17 cellular contexts compared by ENCODE assay signal in genomic region chr5:54991446-54991845, GRCh38. TPM values are rescaled to one million over a fixed set of nuclear protein-coding genes. Genes with fewer than 3 reads are reported as not detected.
DNase-seq lines count a peak whose midpoint lies in the region; ATAC-seq and TF ChIP-seq lines count a peak whose summit lies in the region.
"Had no signal": no experiment of that assay in that cellular context is flagged by ENCODE, and none has a peak within 500 bp of the region (broad histone marks: within the 10 kb centered on the region; RNA-seq: fewer than 3 reads in every experiment).

No MANE protein-coding gene starts in this region.

- H3K4me3 ChIP-seq in mesenchymal stem cell (ENCODE audit: insufficient read depth in 1 of 2, low read depth in 1 of 2, low read length in 2 of 2) = no peak overlapping the region

- no peak overlapping the region for H3K27ac ChIP-seq in mesenchymal stem cell (ENCODE audit: low read length, poor library complexity, severe bottlenecking)
- H3K27ac ChIP-seq: 22Rv1 had no signal

- H2AK5ac ChIP-seq in mesenchymal stem cell (ENCODE audit: low read length, severe bottlenecking) = no peak overlapping the region

- H2BK15ac ChIP-seq in mesenchymal stem cell (ENCODE audit: low read depth, poor library complexity, severe bottlenecking) = no peak overlapping the region

- no peak overlapping the region for H3K4me2 ChIP-seq in mesenchymal stem cell (ENCODE audit: low read length, poor library complexity, severe bottlenecking)

- H3K79me1 ChIP-seq in mesenchymal stem cell (replicated peaks; ENCODE audit: low read length, poor library complexity, severe bottlenecking) = no peaks in the 10 kb centered on the region

- H2AFZ ChIP-seq in mesenchymal stem cell (ENCODE audit: low read depth, low read length) = no peak overlapping the region

- no peak for DNase-seq in activated CD4-positive, alpha-beta T cell treated with anti-CD3 and anti-CD28 coated beads, Interleukin-2, amount 10 ng/mL, durations not matched to agents 24 days and 14 days
- DNase-seq in activated CD4-positive, alpha-beta T cell treated with anti-CD3 and anti-CD28 coated beads, Interleukin-2, amount 50 U/mL, for 1 hour = no peak
- no peak for DNase-seq in mesenchymal stem cell
- no peak for DNase-seq in HuH-7.5 (ENCODE audit: low spot score)
- no peak for DNase-seq in superior temporal gyrus (ENCODE audit: extremely low spot score)
- DNase-seq: CD8-positive, alpha-beta T cell; DMS79 treated with DMSO at 0.1 percent for 48 hours; GF-D8; Kasumi-1; NCI-H187; NCI-H524 treated with DMSO at 0.1 percent for 48 hours; SHP77 had no signal

- H3K23ac ChIP-seq in mesenchymal stem cell (ENCODE audit: low read length in 2 of 2) = no peak overlapping the region

- no peak overlapping the region for H3K4ac ChIP-seq in mesenchymal stem cell (ENCODE audit: low read depth in 1 of 2, low read length in 2 of 2)

- ATAC-seq in SK-N-SH treated with all-trans-retinoic acid at 6 μM for 48 hours (peak; percentile 19), HG02678 (IDR thresholded peaks at IDR 0.05; ENCODE audit: unreplicated experiment) (no peak), HG03139 (IDR thresholded peaks at IDR 0.05; ENCODE audit: unreplicated experiment) (no peak)
- ATAC-seq: CD8-positive, alpha-beta T cell had no signal

- peaks cover 7% of the 10 kb centered on the region for H3K27me3 Mint-ChIP-seq in activated CD4-positive, alpha-beta T cell treated with anti-CD3 and anti-CD28 coated beads, Interleukin-2, amount 10 ng/mL, durations not matched to agents 24 days and 14 days

- H3K9me3 Mint-ChIP-seq in activated CD4-positive, alpha-beta T cell treated with anti-CD3 and anti-CD28 coated beads, Interleukin-2, amount 10 ng/mL, durations not matched to agents 24 days and 14 days = peaks cover 20% of the 10 kb centered on the region
- H3K9me3 Mint-ChIP-seq: CD8-positive, alpha-beta T cell had no signal

- H3K4me3 Mint-ChIP-seq in activated CD4-positive, alpha-beta T cell treated with anti-CD3 and anti-CD28 coated beads, Interleukin-2, amount 10 ng/mL, durations not matched to agents 24 days and 14 days = no peak overlapping the region
- H3K4me3 Mint-ChIP-seq: CD8-positive, alpha-beta T cell had no signal

- H3K36me3 Mint-ChIP-seq in activated CD4-positive, alpha-beta T cell treated with anti-CD3 and anti-CD28 coated beads, Interleukin-2, amount 10 ng/mL, durations not matched to agents 24 days and 14 days (ENCODE audit: low read depth) = peaks cover 5% of the 10 kb centered on the region
- H3K36me3 Mint-ChIP-seq: CD8-positive, alpha-beta T cell had no signal

- no peak overlapping the region for H4K8ac ChIP-seq in mesenchymal stem cell (ENCODE audit: low read length)

- no peaks in the 10 kb centered on the region for H3K9me3 ChIP-seq in mesenchymal stem cell (ENCODE audit: control insufficient read depth, low read length)

- H3K36me3 ChIP-seq in mesenchymal stem cell (ENCODE audit: control insufficient read depth in 1 of 2, insufficient read depth in 2 of 2, low read depth in 1 of 2, low read length in 2 of 2) = no peaks in the 10 kb centered on the region

- no peak overlapping the region for H4K91ac ChIP-seq in mesenchymal stem cell (ENCODE audit: low read length)

- 83% methylated on average over 1 of the region's 3 CpGs for WGBS in mesenchymal stem cell

- H3K27me3 ChIP-seq in mesenchymal stem cell (ENCODE audit: control insufficient read depth in 1 of 2, insufficient read depth in 1 of 2, low read length in 2 of 2) = peaks cover 0 to 1% of the 10 kb centered on the region in 2 experiments

- no peak overlapping the region for H3K18ac ChIP-seq in mesenchymal stem cell (ENCODE audit: low read depth in 1 of 2, low read length in 2 of 2)

- peak overlapping the region; percentile 51 for H3K9ac ChIP-seq in mesenchymal stem cell (ENCODE audit: low read length)

- no peak overlapping the region for H2BK12ac ChIP-seq in mesenchymal stem cell (ENCODE audit: low read length in 2 of 2)

- peaks cover 36% of the 10 kb centered on the region for H3K4me1 Mint-ChIP-seq in activated CD4-positive, alpha-beta T cell treated with anti-CD3 and anti-CD28 coated beads, Interleukin-2, amount 10 ng/mL, durations not matched to agents 24 days and 14 days

- no peaks in the 10 kb centered on the region for H3K4me1 ChIP-seq in mesenchymal stem cell (ENCODE audit: control insufficient read depth, insufficient read depth, low read depth, low read length)

- peak overlapping the region; percentile 19 for H3K27ac Mint-ChIP-seq in activated CD4-positive, alpha-beta T cell treated with anti-CD3 and anti-CD28 coated beads, Interleukin-2, amount 10 ng/mL, durations not matched to agents 24 days and 14 days
- H3K27ac Mint-ChIP-seq: CD8-positive, alpha-beta T cell had no signal

- intact Hi-C loops in activated CD4-positive, alpha-beta T cell treated with anti-CD3 and anti-CD28 coated beads, Interleukin-2, amount 10 ng/mL, durations not matched to agents 24 days and 14 days (cut with micrococcal nuclease) = no loop called here

- H2BK5ac ChIP-seq in mesenchymal stem cell (ENCODE audit: low read depth, low read length, poor library complexity, severe bottlenecking) = no peak overlapping the region

- H3K14ac ChIP-seq in mesenchymal stem cell (ENCODE audit: low read length in 2 of 2) = no peak overlapping the region

- H2BK120ac ChIP-seq in mesenchymal stem cell (ENCODE audit: low read depth, low read length) = no peak overlapping the region

TF ChIP-seq in SK-N-SH treated with all-trans-retinoic acid at 6 μM for 48 hours, 23 proteins besides CTCF, POLR2A, EP300 and RAD21:
- no peak for TF ChIP-seq ZC3H10 (CRISPR knock-in tag; IDR thresholded peaks at IDR 0.05)
- TF ChIP-seq ZFP3 (CRISPR knock-in tag; IDR thresholded peaks at IDR 0.05) = no peak
- no peak for TF ChIP-seq ZNF8 (CRISPR knock-in tag; IDR thresholded peaks at IDR 0.05)
- TF ChIP-seq ARNTL (CRISPR knock-in tag; IDR thresholded peaks at IDR 0.05; ENCODE audit: borderline replicate concordance, low read depth) = no peak
- no peak for TF ChIP-seq GLIS3 (CRISPR knock-in tag; IDR thresholded peaks at IDR 0.05)

RNA-seq across cellular contexts. Expression of gene ESM1, which starts 6.1 kb away (rescaled TPM):
- not detected in 2 replicates for total RNA-seq in activated CD4-positive, alpha-beta T cell treated with anti-CD3 and anti-CD28 coated beads, Interleukin-2, amount 10 ng/mL, durations not matched to agents 24 days and 14 days
- polyA plus RNA-seq in mesenchymal stem cell (2013, experiment 1 of 2) = 0.11 TPM
- 0.08 TPM for polyA plus RNA-seq in mesenchymal stem cell (2013, experiment 2 of 2)
- total RNA-seq: CD8-positive, alpha-beta T cell had no signal

RNA-seq across cellular contexts. Expression of gene GZMK, which starts 32.6 kb away (rescaled TPM):
- 0.70 and 0.78 TPM in 2 replicates for total RNA-seq in activated CD4-positive, alpha-beta T cell treated with anti-CD3 and anti-CD28 coated beads, Interleukin-2, amount 10 ng/mL, durations not matched to agents 24 days and 14 days
- polyA plus RNA-seq in mesenchymal stem cell (2013, experiment 1 of 2) = 0.07 TPM
- 0.04 TPM for polyA plus RNA-seq in mesenchymal stem cell (2013, experiment 2 of 2)
- polyA plus RNA-seq: BJ had no signal
